ENCODE assay signal across 8 cellular contexts in genomic region chr11:69892237-69892985, GRCh38.
DNase-seq lines count a peak whose midpoint lies in the region; ATAC-seq and TF ChIP-seq lines count a peak whose summit lies in the region.
"Had no signal": no experiment of that assay in that cellular context is flagged by ENCODE, and none has a peak within 500 bp of the region (broad histone marks: within the 10 kb centered on the region; RNA-seq: fewer than 3 reads in every experiment).

No MANE protein-coding gene starts in this region.

- H3K27me3 Mint-ChIP-seq in osteocyte (ENCODE audit: unreplicated experiment) = peaks cover 62% of the 10 kb centered on the region

- H3K36me3 Mint-ChIP-seq in osteocyte (ENCODE audit: unreplicated experiment) = no peaks in the 10 kb centered on the region

- H3K4me3 ChIP-seq in choroid plexus epithelial cell (ENCODE audit: low read depth, low read length) = no peak overlapping the region

- H3K9me3 Mint-ChIP-seq in osteocyte (ENCODE audit: unreplicated experiment) = no peaks in the 10 kb centered on the region

- no peak overlapping the region for H3K4me3 Mint-ChIP-seq in osteocyte (ENCODE audit: unreplicated experiment)

- DNase-seq in Daoy (ENCODE audit: low read depth) (peak; percentile 40), NCI-H2171 (lab: John Stamatoyannopoulos, UW) (peak; percentile 17), choroid plexus epithelial cell (ENCODE audit: low read depth) (no peak), osteocyte (ENCODE audit: extremely low spot score, unreplicated experiment) (no peak), GF-D8 (lab: John Stamatoyannopoulos, UW) (no peak), NCI-H510A treated with DMSO at 0.1 percent for 48 hours (lab: John Stamatoyannopoulos, UW) (no peak)
- DNase-seq: NCI-H1048 had no signal

- TF ChIP-seq CTCF in choroid plexus epithelial cell (conservative IDR thresholded peaks at IDR 0.05; ENCODE audit: low read depth, low read length) = peak; percentile 39
- TF ChIP-seq CTCF in osteocyte (IDR thresholded peaks at IDR 0.05) = peak; percentile 34

- no peak overlapping the region for H3K27ac Mint-ChIP-seq in osteocyte (ENCODE audit: unreplicated experiment)

- H3K4me1 Mint-ChIP-seq in osteocyte (ENCODE audit: unreplicated experiment) = no peaks in the 10 kb centered on the region

- no peak for ATAC-seq in HG03139 (IDR thresholded peaks at IDR 0.05; ENCODE audit: unreplicated experiment)

Comparison
In these comparisons a context has a peak if more than half of its experiments do, and no peak if none do; other contexts are left out.
1. DNase-seq: peak in Daoy (single experiment) and NCI-H2171 (single experiment); none in choroid plexus epithelial cell (single experiment), osteocyte (single experiment), GF-D8 (single experiment) and NCI-H510A treated with DMSO at 0.1 percent for 48 hours (single experiment).